In the genomic region with DNA sequence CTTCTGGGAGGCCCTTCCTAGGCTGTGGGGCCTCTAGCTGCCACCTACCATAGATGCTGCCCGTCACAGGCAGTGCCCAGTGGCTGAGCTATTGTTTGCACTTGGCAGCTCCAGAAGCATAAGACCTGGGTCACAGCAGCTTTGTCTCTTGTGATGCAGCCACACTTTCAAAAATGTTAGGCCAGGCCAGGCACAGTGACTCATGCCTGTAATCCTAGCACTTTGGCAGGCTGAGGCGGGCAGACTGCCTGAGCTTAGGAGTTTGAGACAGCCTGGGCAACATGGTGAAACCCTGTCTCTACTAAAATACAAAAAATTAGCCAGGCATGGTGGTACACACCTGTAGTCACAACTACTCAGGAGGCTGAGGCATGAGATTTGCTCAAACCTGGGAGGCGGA, we compare ENCODE assay signal across 13 cellular contexts. TPM values are rescaled to one million over a fixed set of nuclear protein-coding genes. Genes with fewer than 3 reads are reported as not detected.
DNase-seq lines count a peak whose midpoint lies in the region; ATAC-seq and TF ChIP-seq lines count a peak whose summit lies in the region.
"Had no signal": no experiment of that assay in that cellular context is flagged by ENCODE, and none has a peak within 500 bp of the region (broad histone marks: within the 10 kb centered on the region; RNA-seq: fewer than 3 reads in every experiment).

No MANE protein-coding gene starts in this region.

- peaks cover 9% of the 10 kb centered on the region for H3K4me1 ChIP-seq in psoas muscle
- peaks cover 9% of the 10 kb centered on the region for H3K4me1 ChIP-seq in testis

- H3K27ac Mint-ChIP-seq in activated T-cell treated with anti-CD3 and anti-CD28 coated beads, Interleukin-2, amount 50 U/mL, for 24 hours, result no peak overlapping the region
- H3K27ac Mint-ChIP-seq: mesothelial cell of epicardium had no signal

- DNase-seq in Daoy (ENCODE audit: low read depth), result peak; percentile 70
- DNase-seq in NCI-H2196 (lab: John Stamatoyannopoulos, UW; ENCODE audit: unreplicated experiment), result peak; percentile 35
- DNase-seq in choroid plexus epithelial cell (ENCODE audit: low read depth), result peak; percentile 61
- peak; percentile 46 to 58 for DNase-seq in psoas muscle
- DNase-seq in HEK293T (ENCODE audit: extremely low spot score), result no peak
- no peak for DNase-seq in activated T-cell treated with anti-CD3 and anti-CD28 coated beads, Interleukin-2, amount 50 U/mL, for 24 hours
- no peak for DNase-seq in testis
- DNase-seq: caudate nucleus, head of caudate nucleus, NCI-H2029 treated with DMSO at 0.1 percent for 48 hours, thyroid gland had no signal

- intact Hi-C loops in psoas muscle (cut with DNase I), result no loop called here
- intact Hi-C loops in testis (cut with DNase I; ENCODE audit: low total_unique reads), result no loop called here

- no peaks in the 10 kb centered on the region for H3K9me3 Mint-ChIP-seq in activated T-cell treated with anti-CD3 and anti-CD28 coated beads, Interleukin-2, amount 50 U/mL, for 24 hours
- H3K9me3 Mint-ChIP-seq: mesothelial cell of epicardium had no signal

- H3K4me1 Mint-ChIP-seq in activated T-cell treated with anti-CD3 and anti-CD28 coated beads, Interleukin-2, amount 50 U/mL, for 24 hours (ENCODE audit: low read depth), result peaks cover 9% of the 10 kb centered on the region

- H3K4me3 Mint-ChIP-seq in activated T-cell treated with anti-CD3 and anti-CD28 coated beads, Interleukin-2, amount 50 U/mL, for 24 hours, result no peak overlapping the region
- H3K4me3 Mint-ChIP-seq: mesothelial cell of epicardium had no signal

- peak overlapping the region; percentile 27 for H3K27ac ChIP-seq in psoas muscle
- no peak overlapping the region for H3K27ac ChIP-seq in testis
- H3K27ac ChIP-seq: thyroid gland had no signal

- CTCF ChIA-PET in HEK293T (lab: Yijun Ruan, JAX), result interaction anchor here (1.1 to 7.0 kb wide), 6 partner anchors 8 to 90 kb away, joined by 3 to 63 read pairs (median 10); a partner anchor contains a TSS

- ATAC-seq in psoas muscle, result peak; percentile 91 to 96 (median 94)
- no peak for ATAC-seq in GM18519 (IDR thresholded peaks at IDR 0.05; ENCODE audit: low FRiP score, unreplicated experiment)

- H3K9me3 ChIP-seq in psoas muscle (no peaks in the 10 kb centered on the region), testis (no peaks in the 10 kb centered on the region)
- H3K9me3 ChIP-seq: thyroid gland had no signal

- peaks cover 38% of the 10 kb centered on the region for H3K27me3 Mint-ChIP-seq in activated T-cell treated with anti-CD3 and anti-CD28 coated beads, Interleukin-2, amount 50 U/mL, for 24 hours

- TF ChIP-seq POLR2A in testis (IDR thresholded peaks at IDR 0.05), result no peak

- TF ChIP-seq CTCF in choroid plexus epithelial cell (conservative IDR thresholded peaks at IDR 0.05; ENCODE audit: low read depth, low read length), result no peak
- no peak for TF ChIP-seq CTCF in psoas muscle (IDR thresholded peaks at IDR 0.05)
- TF ChIP-seq CTCF in testis (IDR thresholded peaks at IDR 0.05), result no peak

- peaks cover 5% of the 10 kb centered on the region for H3K36me3 Mint-ChIP-seq in activated T-cell treated with anti-CD3 and anti-CD28 coated beads, Interleukin-2, amount 50 U/mL, for 24 hours (ENCODE audit: low read depth)
- H3K36me3 Mint-ChIP-seq: mesothelial cell of epicardium had no signal

- WGBS in psoas muscle, 3 donors, result 46 to 59% (median 54%) methylated on average over 3 of the region's 3 CpGs
- WGBS in testis, 2 donors, result 95% methylated on average over 3 of the region's 3 CpGs

- H3K27me3 ChIP-seq in psoas muscle (ENCODE audit: insufficient read depth in 3 of 3, low read length in 2 of 3) (peaks cover 0 to 37% (median 9%) of the 10 kb centered on the region in 3 donors), testis (no peaks in the 10 kb centered on the region)

- H3K4me3 ChIP-seq in choroid plexus epithelial cell (ENCODE audit: low read depth, low read length), result no peak overlapping the region
- no peak overlapping the region for H3K4me3 ChIP-seq in psoas muscle
- no peak overlapping the region for H3K4me3 ChIP-seq in testis
- H3K4me3 ChIP-seq: thyroid gland had no signal

- POLR2A ChIA-PET in HEK293T (lab: Yijun Ruan, JAX), result interaction anchor here (1.3 to 6.2 kb wide), 3 partner anchors 10 to 24 kb away, joined by 5 to 81 read pairs (median 9); a partner anchor contains a TSS

- no peaks in the 10 kb centered on the region for H3K36me3 ChIP-seq in psoas muscle (ENCODE audit: insufficient read depth in 1 of 2, low read depth in 1 of 2)
- no peaks in the 10 kb centered on the region for H3K36me3 ChIP-seq in testis (ENCODE audit: low read depth, missing control alignments)
- H3K36me3 ChIP-seq: thyroid gland had no signal

TF ChIP-seq in HEK293T, 16 proteins besides CTCF, POLR2A, EP300 and RAD21:
- no peak for TF ChIP-seq LEF1 (IDR thresholded peaks at IDR 0.05; ENCODE audit: borderline replicate concordance)
- no peak for TF ChIP-seq SUZ12 (IDR thresholded peaks at IDR 0.05)
- no peak for TF ChIP-seq SP1 (IDR thresholded peaks at IDR 0.05)
- no peak for TF ChIP-seq FOXM1 (IDR thresholded peaks at IDR 0.05; ENCODE audit: borderline replicate concordance)
- TF ChIP-seq NFRKB (IDR thresholded peaks at IDR 0.05), result no peak
- TF ChIP-seq ARNT (IDR thresholded peaks at IDR 0.05), result no peak
- no peak for TF ChIP-seq L3MBTL2 (conservative IDR thresholded peaks at IDR 0.05)
TF ChIP-seq in HEK293T: peak in this region for 0.

RNA-seq across cellular contexts. Expression of a gene that starts 9.5 kb away (rescaled TPM):
- total RNA-seq in Daoy (2014; rRNA removed; shearing (Covaris generic)), result 3.0 and 12.2 TPM in 2 replicates
- total RNA-seq in psoas muscle (10 to 100 TPM in 1 of 4 donors, 1 to 10 TPM in 3; 1.5 to 10.7 (median 5.2) TPM), testis (10 to 100 TPM in 1 of 2 donors, 1 to 10 TPM in 1; 6.4 to 11.0 TPM)
- polyA plus RNA-seq in psoas muscle (1 to 10 TPM; 1.9 to 3.1 (median 3.0) TPM), testis (ENCODE audit: insufficient read depth, low read depth, low replicate concordance) (6.8 TPM)

RNA-seq across cellular contexts. Expression of a gene that starts 21.3 kb away (rescaled TPM):
- total RNA-seq in Daoy (2014; rRNA removed; shearing (Covaris generic)), result 14.7 and 32.1 TPM in 2 replicates
- total RNA-seq in psoas muscle (1 to 10 TPM; 4.4 to 7.0 (median 4.9) TPM), testis (100 to 1,000 TPM in 1 of 2 donors, 10 to 100 TPM in 1; 70.7 to 125 TPM)
- polyA plus RNA-seq in psoas muscle (1 to 10 TPM; 3.2 to 6.1 (median 4.9) TPM), testis (ENCODE audit: insufficient read depth, low read depth, low replicate concordance) (38.5 TPM)

RNA-seq across cellular contexts. Expression of a gene that starts 21.4 kb away (rescaled TPM):
- total RNA-seq in Daoy (2014; rRNA removed; shearing (Covaris generic)), result 0.42 and 0.51 TPM in 2 replicates
- total RNA-seq in psoas muscle (under 1 TPM in 2 of 4 donors, not detected in 2; 0.08 to 0.54 TPM), testis (1 to 10 TPM; 2.2 to 3.5 TPM)
- polyA plus RNA-seq in psoas muscle (under 1 TPM; 0.04 to 0.30 (median 0.06) TPM), testis (ENCODE audit: insufficient read depth, low read depth, low replicate concordance) (1.6 TPM)

RNA-seq across cellular contexts. Expression of a gene that starts 52.7 kb away (rescaled TPM):
- 21.9 and 25.3 TPM in 2 replicates for total RNA-seq in Daoy (2014; rRNA removed; shearing (Covaris generic))
- 10 to 100 TPM; 20.1 to 66.0 (median 28.7) TPM for total RNA-seq in psoas muscle
- 10 to 100 TPM; 19.0 to 24.6 (median 20.0) TPM for polyA plus RNA-seq in psoas muscle
- 100 to 1,000 TPM; 133 to 158 TPM for total RNA-seq in testis
- 65.9 TPM for polyA plus RNA-seq in testis (ENCODE audit: insufficient read depth, low read depth, low replicate concordance)

Comparison
In these comparisons a context has a peak if more than half of its experiments do, and no peak if none do; other contexts are left out.
1. DNase-seq: peak in Daoy (single experiment), NCI-H2196 (single experiment), choroid plexus epithelial cell (single experiment) and psoas muscle (2 of 2); none in HEK293T (single experiment), activated T-cell treated with anti-CD3 and anti-CD28 coated beads, Interleukin-2, amount 50 U/mL, for 24 hours (single experiment) and testis (single experiment).